ENCODE assay signal across 1 cellular context in the genomic region with DNA sequence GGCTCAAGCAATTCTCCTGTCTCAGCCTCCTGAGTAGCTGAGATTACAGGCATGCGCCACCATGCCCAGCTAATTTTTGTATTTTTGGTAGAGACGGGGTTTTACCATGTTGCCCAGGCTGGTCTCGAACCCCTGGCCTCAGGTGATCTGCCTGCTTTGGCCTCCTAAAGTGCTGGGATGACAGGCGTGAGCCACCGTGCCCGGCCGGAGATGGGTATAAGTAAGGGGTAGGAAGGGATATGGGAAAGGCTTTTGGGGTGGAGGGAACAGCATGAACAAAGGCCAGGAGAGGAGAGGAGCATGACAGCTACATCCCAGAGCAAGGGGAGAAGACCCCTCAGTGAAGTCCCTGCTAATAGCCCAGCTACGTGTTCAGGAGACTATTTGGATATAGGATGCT. TPM values are rescaled to one million over a fixed set of nuclear protein-coding genes. Genes with fewer than 3 reads are reported as not detected.
"Had no signal": no experiment of that assay in that cellular context is flagged by ENCODE, and none has a peak within 500 bp of the region (broad histone marks: within the 10 kb centered on the region; RNA-seq: fewer than 3 reads in every experiment).

No MANE protein-coding gene starts in this region.

RNA-seq across cellular contexts. Expression of gene TOGARAM2, which starts 3.1 kb away (rescaled TPM):
- total RNA-seq: kidney epithelial cell had no signal
